In genomic region chr3:189013224-189013888, GRCh38 we compare ENCODE assay signal across 20 cellular contexts.
A peak's percentile ranks its signal among the peaks of the same experiment; 100 is the strongest.
DNase-seq lines count a peak whose midpoint lies in the region; ATAC-seq and TF ChIP-seq lines count a peak whose summit lies in the region.
"Had no signal": no experiment of that assay in that cellular context is flagged by ENCODE, and none has a peak within 500 bp of the region (broad histone marks: within the 10 kb centered on the region; RNA-seq: fewer than 3 reads in every experiment).

No MANE protein-coding gene starts in this region.

- H3K27me3 Mint-ChIP-seq in activated CD8-positive, alpha-beta T cell treated with anti-CD3 and anti-CD28 coated beads for 36 hours, result peaks cover 1% of the 10 kb centered on the region
- peaks cover 3% of the 10 kb centered on the region for H3K27me3 Mint-ChIP-seq in activated CD8-positive, alpha-beta T cell treated with anti-CD3 and anti-CD28 coated beads, Interleukin-2, amount 10 ng/mL, durations not matched to agents 7 days and 5 days (ENCODE audit: low read depth)
- H3K27me3 Mint-ChIP-seq in natural killer cell treated with Interleukin-12 subunit alpha and Interleukin-12 subunit beta and Interleukin-15 and Interleukin-18, amount 100 ng/mL, for 72 hours, result peaks cover 14 to 20% of the 10 kb centered on the region in 2 donors
- peaks cover 11 to 23% of the 10 kb centered on the region in 2 donors for H3K27me3 Mint-ChIP-seq in natural killer cell (ENCODE audit: low read depth in 2 of 2)
- H3K27me3 Mint-ChIP-seq in activated T-helper 17 cell treated with anti-CD3 and anti-CD28 coated beads, Interleukin-2, amount 50 U/mL, for 72 hours, result peaks cover 4% of the 10 kb centered on the region
- H3K27me3 Mint-ChIP-seq in T-cell, result no peaks in the 10 kb centered on the region

- TF ChIP-seq CTCF in activated CD8-positive, alpha-beta T cell treated with anti-CD3 and anti-CD28 coated beads for 36 hours (IDR thresholded peaks at IDR 0.05), result no peak
- TF ChIP-seq CTCF in natural killer cell (IDR thresholded peaks at IDR 0.05), result no peak

- peaks cover 19% of the 10 kb centered on the region for H3K4me1 Mint-ChIP-seq in activated CD8-positive, alpha-beta T cell treated with anti-CD3 and anti-CD28 coated beads for 36 hours (ENCODE audit: low read depth)
- H3K4me1 Mint-ChIP-seq in activated CD8-positive, alpha-beta T cell treated with anti-CD3 and anti-CD28 coated beads, Interleukin-2, amount 10 ng/mL, durations not matched to agents 7 days and 5 days (ENCODE audit: low read depth), result peaks cover 21% of the 10 kb centered on the region
- H3K4me1 Mint-ChIP-seq in natural killer cell treated with Interleukin-12 subunit alpha and Interleukin-12 subunit beta and Interleukin-15 and Interleukin-18, amount 100 ng/mL, for 72 hours (ENCODE audit: low read depth in 2 of 2), result peaks cover 13 to 15% of the 10 kb centered on the region in 2 donors
- H3K4me1 Mint-ChIP-seq in natural killer cell, result no peaks in the 10 kb centered on the region
- peaks cover 12% of the 10 kb centered on the region for H3K4me1 Mint-ChIP-seq in activated T-helper 17 cell treated with anti-CD3 and anti-CD28 coated beads, Interleukin-2, amount 50 U/mL, for 72 hours
- peaks cover 12 to 15% (median 13%) of the 10 kb centered on the region in 3 donors for H3K4me1 Mint-ChIP-seq in T-cell
- H3K4me1 Mint-ChIP-seq: B cell, CD14-positive monocyte had no signal

- POLR2A ChIA-PET in activated CD8-positive, alpha-beta T cell treated with anti-CD3 and anti-CD28 coated beads for 36 hours (lab: Charles Lee), result interaction anchor here (1.2 to 1.3 kb wide), 2 partner anchors 12 to 36 kb away, joined by 3 to 4 read pairs; no protein-coding TSS in a partner anchor
- POLR2A ChIA-PET in activated CD8-positive, alpha-beta T cell treated with anti-CD3 and anti-CD28 coated beads, Interleukin-2, amount 10 ng/mL, durations not matched to agents 7 days and 5 days (lab: Charles Lee), result no interaction called here
- POLR2A ChIA-PET in T-cell (lab: Charles Lee), result no interaction called here

- ATAC-seq in activated CD8-positive, alpha-beta T cell treated with anti-CD3 and anti-CD28 coated beads for 36 hours, result peak; percentile 42
- no peak for ATAC-seq in activated CD8-positive, alpha-beta T cell treated with anti-CD3 and anti-CD28 coated beads, Interleukin-2, amount 10 ng/mL, durations not matched to agents 7 days and 5 days
- no peak for ATAC-seq in natural killer cell treated with Interleukin-12 subunit alpha and Interleukin-12 subunit beta and Interleukin-15 and Interleukin-18, amount 100 ng/mL, for 72 hours
- ATAC-seq in natural killer cell, result no peak
- peak; percentile 61 for ATAC-seq in activated T-helper 17 cell treated with anti-CD3 and anti-CD28 coated beads, Interleukin-2, amount 50 U/mL, for 72 hours (replicated peaks)
- ATAC-seq in T-cell (replicated peaks in 1 of 4), result no peak
- ATAC-seq: A549 had no signal

- H3K9me3 Mint-ChIP-seq in activated CD8-positive, alpha-beta T cell treated with anti-CD3 and anti-CD28 coated beads for 36 hours, result peaks cover 30% of the 10 kb centered on the region
- peaks cover 32% of the 10 kb centered on the region for H3K9me3 Mint-ChIP-seq in activated CD8-positive, alpha-beta T cell treated with anti-CD3 and anti-CD28 coated beads, Interleukin-2, amount 10 ng/mL, durations not matched to agents 7 days and 5 days (ENCODE audit: insufficient read depth)
- H3K9me3 Mint-ChIP-seq in natural killer cell treated with Interleukin-12 subunit alpha and Interleukin-12 subunit beta and Interleukin-15 and Interleukin-18, amount 100 ng/mL, for 72 hours, result peaks cover 18% of the 10 kb centered on the region
- no peaks in the 10 kb centered on the region for H3K9me3 Mint-ChIP-seq in natural killer cell
- peaks cover 18% of the 10 kb centered on the region for H3K9me3 Mint-ChIP-seq in activated T-helper 17 cell treated with anti-CD3 and anti-CD28 coated beads, Interleukin-2, amount 50 U/mL, for 72 hours
- H3K9me3 Mint-ChIP-seq in T-cell, result peaks cover 12 to 24% (median 16%) of the 10 kb centered on the region in 3 donors

- intact Hi-C loops in activated CD8-positive, alpha-beta T cell treated with anti-CD3 and anti-CD28 coated beads for 36 hours (cut with micrococcal nuclease), result no loop called here
- intact Hi-C loops in natural killer cell (cut with micrococcal nuclease), result no loop called here

- CTCF ChIA-PET in activated CD8-positive, alpha-beta T cell treated with anti-CD3 and anti-CD28 coated beads for 36 hours (lab: Charles Lee), result interaction anchor here (1.2 to 2.4 kb wide), 3 partner anchors 18 to 59 kb away, joined by 3 to 7 read pairs (median 4); no protein-coding TSS in a partner anchor
- CTCF ChIA-PET in activated CD8-positive, alpha-beta T cell treated with anti-CD3 and anti-CD28 coated beads, Interleukin-2, amount 10 ng/mL, durations not matched to agents 7 days and 5 days (lab: Charles Lee), result interaction anchor here (0.7 to 2.0 kb wide), 5 partner anchors 15 to 297 kb away, joined by 3 to 5 read pairs (median 3); no protein-coding TSS in a partner anchor
- CTCF ChIA-PET in T-cell (lab: Charles Lee), result interaction anchor here in 1 of 2 donors (1.0 kb wide), 1 partner anchor 1275 kb away, joined by 3 read pairs; no protein-coding TSS in a partner anchor

- DNase-seq in activated CD8-positive, alpha-beta T cell treated with anti-CD3 and anti-CD28 coated beads for 36 hours, result no peak
- no peak for DNase-seq in activated CD8-positive, alpha-beta T cell treated with anti-CD3 and anti-CD28 coated beads, Interleukin-2, amount 10 ng/mL, durations not matched to agents 7 days and 5 days
- no peak for DNase-seq in natural killer cell treated with Interleukin-12 subunit alpha and Interleukin-12 subunit beta and Interleukin-15 and Interleukin-18, amount 100 ng/mL, for 72 hours (ENCODE audit: low spot score)
- DNase-seq in natural killer cell (no peak), NCI-H345 (lab: John Stamatoyannopoulos, UW) (no peak), T-cell (no peak)
- DNase-seq: GDM1, GOT3, HCEC 1CT, KG1, NCI-H1105 treated with DMSO at 0.1 percent for 48 hours, NCI-H2029 treated with DMSO at 0.1 percent for 48 hours, NCI-H226, NCI-H524 treated with DMSO at 0.1 percent for 48 hours, NCI-H82, Peyer's patch had no signal

- H3K27ac Mint-ChIP-seq in activated CD8-positive, alpha-beta T cell treated with anti-CD3 and anti-CD28 coated beads for 36 hours, result no peak overlapping the region
- no peak overlapping the region for H3K27ac Mint-ChIP-seq in activated CD8-positive, alpha-beta T cell treated with anti-CD3 and anti-CD28 coated beads, Interleukin-2, amount 10 ng/mL, durations not matched to agents 7 days and 5 days
- no peak overlapping the region for H3K27ac Mint-ChIP-seq in natural killer cell treated with Interleukin-12 subunit alpha and Interleukin-12 subunit beta and Interleukin-15 and Interleukin-18, amount 100 ng/mL, for 72 hours
- H3K27ac Mint-ChIP-seq in natural killer cell, result no peak overlapping the region
- peak overlapping the region; percentile 12 for H3K27ac Mint-ChIP-seq in activated T-helper 17 cell treated with anti-CD3 and anti-CD28 coated beads, Interleukin-2, amount 50 U/mL, for 72 hours
- peak overlapping the region in 1 of 2 donors; percentile 5 for H3K27ac Mint-ChIP-seq in T-cell
- H3K27ac Mint-ChIP-seq: B cell, CD14-positive monocyte had no signal

- H3K36me3 Mint-ChIP-seq in activated CD8-positive, alpha-beta T cell treated with anti-CD3 and anti-CD28 coated beads for 36 hours (ENCODE audit: low read depth), result peaks cover 9% of the 10 kb centered on the region
- H3K36me3 Mint-ChIP-seq in activated CD8-positive, alpha-beta T cell treated with anti-CD3 and anti-CD28 coated beads, Interleukin-2, amount 10 ng/mL, durations not matched to agents 7 days and 5 days (ENCODE audit: low read depth), result peaks cover 14% of the 10 kb centered on the region
- H3K36me3 Mint-ChIP-seq in natural killer cell treated with Interleukin-12 subunit alpha and Interleukin-12 subunit beta and Interleukin-15 and Interleukin-18, amount 100 ng/mL, for 72 hours, result peaks cover 18% of the 10 kb centered on the region
- H3K36me3 Mint-ChIP-seq in natural killer cell (peaks cover 7% of the 10 kb centered on the region), T-cell (peaks cover 4% of the 10 kb centered on the region)
- H3K36me3 Mint-ChIP-seq in activated T-helper 17 cell treated with anti-CD3 and anti-CD28 coated beads, Interleukin-2, amount 50 U/mL, for 72 hours (ENCODE audit: low read depth), result no peaks in the 10 kb centered on the region
- H3K36me3 Mint-ChIP-seq: CD14-positive monocyte had no signal

- no peak overlapping the region for H3K4me3 Mint-ChIP-seq in activated CD8-positive, alpha-beta T cell treated with anti-CD3 and anti-CD28 coated beads for 36 hours
- no peak overlapping the region for H3K4me3 Mint-ChIP-seq in activated CD8-positive, alpha-beta T cell treated with anti-CD3 and anti-CD28 coated beads, Interleukin-2, amount 10 ng/mL, durations not matched to agents 7 days and 5 days
- peak overlapping the region; percentile 22 for H3K4me3 Mint-ChIP-seq in natural killer cell treated with Interleukin-12 subunit alpha and Interleukin-12 subunit beta and Interleukin-15 and Interleukin-18, amount 100 ng/mL, for 72 hours
- H3K4me3 Mint-ChIP-seq in natural killer cell, result no peak overlapping the region
- no peak overlapping the region for H3K4me3 Mint-ChIP-seq in activated T-helper 17 cell treated with anti-CD3 and anti-CD28 coated beads, Interleukin-2, amount 50 U/mL, for 72 hours
- no peak overlapping the region for H3K4me3 Mint-ChIP-seq in T-cell
- H3K4me3 Mint-ChIP-seq: B cell, CD14-positive monocyte had no signal

Comparison
In these comparisons a context has a peak if more than half of its experiments do, and no peak if none do; other contexts are left out.
1. ATAC-seq: peak in activated CD8-positive, alpha-beta T cell treated with anti-CD3 and anti-CD28 coated beads for 36 hours (single experiment) and activated T-helper 17 cell treated with anti-CD3 and anti-CD28 coated beads, Interleukin-2, amount 50 U/mL, for 72 hours (single experiment); none in activated CD8-positive, alpha-beta T cell treated with anti-CD3 and anti-CD28 coated beads, Interleukin-2, amount 10 ng/mL, durations not matched to agents 7 days and 5 days (single experiment), natural killer cell treated with Interleukin-12 subunit alpha and Interleukin-12 subunit beta and Interleukin-15 and Interleukin-18, amount 100 ng/mL, for 72 hours (0 of 2), natural killer cell (0 of 3) and T-cell (0 of 4).